Comparison of ENCODE assay signal across 8 cellular contexts in the genomic region with DNA sequence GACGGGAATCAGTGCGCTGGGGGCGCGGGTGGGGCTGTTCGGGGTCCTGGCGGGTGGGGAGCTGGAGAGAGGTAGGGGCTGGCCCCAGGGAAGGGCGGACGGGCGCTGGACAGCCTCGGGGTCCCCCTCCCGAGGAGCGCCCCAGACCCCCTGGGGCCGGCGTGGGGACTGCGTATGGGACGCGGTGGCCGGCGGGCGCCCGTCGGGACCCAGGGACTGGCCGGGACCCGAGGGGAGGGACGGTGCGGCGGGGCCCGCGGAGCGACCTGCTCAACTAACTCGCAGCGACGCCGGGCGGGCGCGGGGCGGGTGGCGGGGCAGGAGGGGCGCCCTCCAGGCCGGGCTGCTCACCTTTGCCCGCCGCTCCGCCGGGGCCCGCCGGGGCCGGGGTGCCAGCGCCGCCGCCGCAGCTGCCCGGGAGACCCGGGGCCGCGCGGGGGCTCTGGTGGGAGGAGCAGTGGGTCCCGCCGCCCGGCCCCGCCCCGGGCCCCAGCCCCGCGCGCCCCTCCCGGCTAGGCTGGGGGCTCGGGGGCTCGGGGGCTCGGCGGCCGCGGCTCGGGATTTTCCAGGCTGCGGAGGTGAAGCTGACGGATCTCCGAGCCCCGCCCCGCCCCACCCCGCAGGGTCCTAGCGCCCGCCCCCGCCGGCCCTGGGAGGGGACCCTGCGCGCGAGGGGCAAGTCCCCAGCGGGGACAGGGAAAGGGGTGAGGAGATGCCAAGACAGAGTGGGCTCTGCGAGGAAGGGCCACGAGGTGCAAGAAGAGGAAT. TPM values are rescaled to one million over a fixed set of nuclear protein-coding genes. Genes with fewer than 3 reads are reported as not detected.
DNase-seq lines count a peak whose midpoint lies in the region; ATAC-seq and TF ChIP-seq lines count a peak whose summit lies in the region.

No MANE protein-coding gene starts in this region.

- no peaks in the 10 kb centered on the region; the same call in 1 of the 2 replicates for H4K20me1 ChIP-seq in DOHH2 (ENCODE audit: control insufficient read depth, insufficient read depth, low read depth, low read length)

- no peak for TF ChIP-seq CTCF in DOHH2 (IDR thresholded peaks at IDR 0.05; ENCODE audit: low read depth, low read length, poor library complexity, severe bottlenecking)
- no peak for TF ChIP-seq CTCF in dorsolateral prefrontal cortex (IDR thresholded peaks at IDR 0.05 in 54 of 56, conservative IDR thresholded peaks at IDR 0.05 in 2 of 56; ENCODE audit: low read depth in 1 of 56, partially characterized antibody in 56 of 56)

- peak overlapping the region; percentile 61 for H3K4me3 ChIP-seq in DOHH2 (ENCODE audit: low read length)
- peak overlapping the region; percentile 43 to 80 (median 67) for H3K4me3 ChIP-seq in dorsolateral prefrontal cortex
- peak overlapping the region; percentile 33 for H3K4me3 ChIP-seq in mononuclear cell (ENCODE audit: low read length)

- H3K4me1 Mint-ChIP-seq in stimulated activated naive B cell treated with anti-CD40 and anti-IgM and Interleukin-4, amounts not matched to agents 10 μg/mL and 1 μg/mL and 100 μg/mL, for 72 hours = peaks cover 27 to 55% of the 10 kb centered on the region in 2 donors

- H3K9me3 ChIP-seq in DOHH2 (ENCODE audit: control insufficient read depth, insufficient read depth, low read length) = no peaks in the 10 kb centered on the region
- no peaks in the 10 kb centered on the region for H3K9me3 ChIP-seq in mononuclear cell (ENCODE audit: low read depth, low read length)

- peak; percentile 68 to 75 for ATAC-seq in stimulated activated naive B cell treated with anti-CD40 and anti-IgM and Interleukin-4, amounts not matched to agents 10 μg/mL and 1 μg/mL and 100 μg/mL, for 72 hours (replicated peaks)
- no peak for ATAC-seq in GM21576 (IDR thresholded peaks at IDR 0.05; ENCODE audit: unreplicated experiment)

- DNase-seq in HuH-7 (ENCODE audit: low spot score) (peak; percentile 78), dorsolateral prefrontal cortex (peak in 1 of 10 donors; percentile 60), KBM-7 (no peak)
- peak; percentile 21 to 35 for DNase-seq in activated CD4-positive, alpha-beta T cell treated with anti-CD3 and anti-CD28 coated beads, Interleukin-2, amount 50 U/mL, for 24 hours (ENCODE audit: low read depth in 1 of 2, low spot score in 1 of 2)
- DNase-seq in stimulated activated naive B cell treated with anti-CD40 and anti-IgM and Interleukin-4, amounts not matched to agents 10 μg/mL and 1 μg/mL and 100 μg/mL, for 72 hours = no peak

- H3K79me2 ChIP-seq in DOHH2 (ENCODE audit: control insufficient read depth, low read length) = no peaks in the 10 kb centered on the region

- no peaks in the 10 kb centered on the region for H3K9me3 Mint-ChIP-seq in stimulated activated naive B cell treated with anti-CD40 and anti-IgM and Interleukin-4, amounts not matched to agents 10 μg/mL and 1 μg/mL and 100 μg/mL, for 72 hours

- H3K27me3 Mint-ChIP-seq in stimulated activated naive B cell treated with anti-CD40 and anti-IgM and Interleukin-4, amounts not matched to agents 10 μg/mL and 1 μg/mL and 100 μg/mL, for 72 hours = peaks cover 0 to 6% of the 10 kb centered on the region in 2 donors

- H3K27ac Mint-ChIP-seq in stimulated activated naive B cell treated with anti-CD40 and anti-IgM and Interleukin-4, amounts not matched to agents 10 μg/mL and 1 μg/mL and 100 μg/mL, for 72 hours = peak overlapping the region; percentile 80

- intact Hi-C loops in dorsolateral prefrontal cortex (cut with DNase I) = no loop called here

- peaks cover 21% of the 10 kb centered on the region for H3K27me3 ChIP-seq in DOHH2 (ENCODE audit: control insufficient read depth, low read length)
- H3K27me3 ChIP-seq in dorsolateral prefrontal cortex = no peaks in the 10 kb centered on the region
- H3K27me3 ChIP-seq in mononuclear cell (ENCODE audit: insufficient read depth, low read length) = peaks cover 7% of the 10 kb centered on the region

- H3K36me3 Mint-ChIP-seq in stimulated activated naive B cell treated with anti-CD40 and anti-IgM and Interleukin-4, amounts not matched to agents 10 μg/mL and 1 μg/mL and 100 μg/mL, for 72 hours = peaks cover 2% of the 10 kb centered on the region in 2 donors

- no peaks in the 10 kb centered on the region for H3K36me3 ChIP-seq in DOHH2 (ENCODE audit: control insufficient read depth, low read length)

- peak overlapping the region; percentile 82 for H3K4me3 Mint-ChIP-seq in stimulated activated naive B cell treated with anti-CD40 and anti-IgM and Interleukin-4, amounts not matched to agents 10 μg/mL and 1 μg/mL and 100 μg/mL, for 72 hours

- in situ Hi-C loops in KBM-7 (cut with MboI; ENCODE audit: low pct_unique_long_range_greater_than_20kb, low sequenced_read_pairs) = no loop called here

- H3K4me2 ChIP-seq in DOHH2 (ENCODE audit: low read length) = peak overlapping the region; percentile 61

- peaks cover 10% of the 10 kb centered on the region for H3K4me1 ChIP-seq in DOHH2 (ENCODE audit: control insufficient read depth, low read length)
- H3K4me1 ChIP-seq in mononuclear cell (ENCODE audit: insufficient read depth, low read length) = peaks cover 34% of the 10 kb centered on the region

- H3K9me2 ChIP-seq in DOHH2 (replicated peaks; ENCODE audit: control insufficient read depth, low read length) = no peaks in the 10 kb centered on the region

- H3F3A ChIP-seq in DOHH2 (ENCODE audit: control insufficient read depth, insufficient read depth) = no peaks in the 10 kb centered on the region

- H3K27ac ChIP-seq in DOHH2 (ENCODE audit: low read depth, low read length) (no peak overlapping the region), dorsolateral prefrontal cortex (peak overlapping the region in 40 of 59 donors; percentile 4 to 89 (median 62))

RNA-seq across cellular contexts. Expression of a gene that starts 12.3 kb away (rescaled TPM):
- 100 to 1,000 TPM in 2 of 120 experiments, 10 to 100 TPM in 118; 31.5 to 113 (median 51.1) TPM for total RNA-seq in dorsolateral prefrontal cortex
- total RNA-seq in mononuclear cell = 10.2 TPM

RNA-seq across cellular contexts. Expression of a gene that starts 29.3 kb away (rescaled TPM):
- total RNA-seq in dorsolateral prefrontal cortex = 100 to 1,000 TPM in 8 of 120 experiments, 10 to 100 TPM in 112; 42.2 to 126 (median 68.6) TPM
- total RNA-seq in mononuclear cell = 74.3 TPM

RNA-seq across cellular contexts. Expression of a gene that starts 32.7 kb away (rescaled TPM):
- 10 to 100 TPM; 17.7 to 47.0 (median 30.9) TPM for total RNA-seq in dorsolateral prefrontal cortex
- 34.4 TPM for total RNA-seq in mononuclear cell

Comparison
In these comparisons a context has a peak if more than half of its experiments do, and no peak if none do; other contexts are left out.
1. DNase-seq: peak in HuH-7 (single experiment) and activated CD4-positive, alpha-beta T cell treated with anti-CD3 and anti-CD28 coated beads, Interleukin-2, amount 50 U/mL, for 24 hours (2 of 2); none in stimulated activated naive B cell treated with anti-CD40 and anti-IgM and Interleukin-4, amounts not matched to agents 10 μg/mL and 1 μg/mL and 100 μg/mL, for 72 hours (single experiment) and KBM-7 (single experiment).
2. Peak in every context shown above with its lines, with median percentiles within 50 percentile points of each other: H3K4me3 ChIP-seq.